Comparison of ENCODE assay signal across 21 cellular contexts in genomic region chrX:95065151-95065550, GRCh38.
"Had no signal": no experiment of that assay in that cellular context is flagged by ENCODE, and none has a peak within 500 bp of the region (broad histone marks: within the 10 kb centered on the region; RNA-seq: fewer than 3 reads in every experiment).

No MANE protein-coding gene starts in this region.

- H3K36me3 ChIP-seq: left lung, lower lobe of right lung, right atrium auricular region, right lobe of liver, spleen, tibial nerve, upper lobe of left lung, vagina had no signal

- H3K9me3 ChIP-seq: left lung, lower lobe of right lung, right atrium auricular region, right lobe of liver, spleen, tibial nerve, upper lobe of left lung, vagina had no signal

- FAIRE-seq: keratinocyte had no signal

- H3K27ac ChIP-seq: left lung, lower lobe of right lung, right atrium auricular region, right lobe of liver, spleen, tibial nerve, upper lobe of left lung, vagina had no signal

- DNase-seq: hippocampal formation; kidney glomerular epithelial cell; left cardiac atrium; left lung; lower lobe of right lung; mammary epithelial cell; mesenchymal stem cell; naive thymus-derived CD8-positive, alpha-beta T cell; nucleus accumbens; right lobe of liver; spleen; stimulated activated CD4-positive, alpha-beta T cell treated with anti-CD3 and anti-CD28 coated beads, Interleukin-4, amount 100 ng/mL, for 24 hours; stimulated activated CD8-positive, alpha-beta memory T cell treated with anti-CD3 and anti-CD28 coated beads, Interleukin-4, amount 100 ng/mL, for 48 hours; stimulated activated naive CD4-positive, alpha-beta T cell treated with Interleukin-2 at 50 U/mL for 16 hours; stimulated activated naive CD8-positive, alpha-beta T cell treated with anti-CD3 and anti-CD28 coated beads, Interleukin-15, amount 100 ng/mL, for 72 hours; substantia nigra; upper lobe of left lung had no signal

- H3K4me1 ChIP-seq: left lung, lower lobe of right lung, right atrium auricular region, right lobe of liver, spleen, tibial nerve, upper lobe of left lung, vagina had no signal

- H3K27me3 ChIP-seq: right atrium auricular region, right lobe of liver, spleen, upper lobe of left lung, vagina had no signal

- H3K4me3 ChIP-seq: left lung, lower lobe of right lung, right atrium auricular region, right lobe of liver, spleen, tibial nerve, upper lobe of left lung, vagina had no signal
